ENCODE assay signal across 2 cellular contexts in the genomic region with DNA sequence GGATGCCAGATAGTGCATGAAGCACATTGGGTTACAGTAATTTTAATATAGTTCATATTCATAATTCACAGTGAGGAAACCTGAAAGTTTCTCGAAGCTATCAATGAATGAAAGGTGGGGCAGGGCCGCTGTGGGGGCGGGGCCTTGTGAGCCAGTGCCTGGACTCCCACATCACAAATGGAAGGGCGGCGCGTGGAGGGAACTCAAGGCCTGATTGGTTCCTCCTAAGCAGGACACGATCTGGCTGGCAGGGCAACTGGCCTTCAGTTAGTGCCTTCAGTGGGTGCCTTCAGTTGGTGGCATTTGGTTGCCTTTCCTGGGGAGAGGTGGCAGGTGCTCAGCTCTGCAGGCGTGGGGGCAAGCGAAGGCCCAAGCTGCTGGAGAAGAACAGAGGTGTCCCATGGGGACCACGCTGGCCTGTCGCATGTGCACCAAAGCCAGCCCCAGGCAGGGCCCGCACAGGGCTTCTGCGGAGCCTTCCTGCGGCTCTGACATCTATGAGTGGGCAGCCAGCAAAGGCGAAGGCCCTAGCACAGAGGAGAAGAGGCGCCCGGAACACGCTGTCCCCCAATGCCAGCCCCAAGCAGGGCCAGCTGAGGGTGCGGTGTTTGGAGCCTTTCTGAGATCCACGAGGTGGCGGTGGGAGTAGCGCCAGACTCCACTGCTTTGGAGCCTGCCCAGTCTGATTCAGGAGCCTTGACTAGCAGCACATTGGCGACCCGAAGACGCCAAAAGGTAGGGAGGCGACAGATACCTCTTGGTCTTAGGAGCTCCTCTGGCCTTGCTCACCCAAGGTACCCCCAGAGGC.
TF ChIP-seq lines count a peak whose summit lies in the region.

No MANE protein-coding gene starts in this region.

TF ChIP-seq in GM12891, 5 proteins besides CTCF, POLR2A, EP300 and RAD21 (continued from another document):
- TF ChIP-seq TAF1 (IDR thresholded peaks at IDR 0.05; ENCODE audit: low read depth, low read length) = no peak
- TF ChIP-seq POLR2AphosphoS5 (IDR thresholded peaks at IDR 0.05; ENCODE audit: low read depth, low read length) = no peak
- no peak for TF ChIP-seq SPI1 (IDR thresholded peaks at IDR 0.05; ENCODE audit: low read depth, low read length)

TF ChIP-seq in H1, 55 proteins besides CTCF, POLR2A, EP300 and RAD21 (continued from another document):
- TF ChIP-seq NANOG (IDR thresholded peaks at IDR 0.05; ENCODE audit: insufficient read depth, low read depth, low read length, poor library complexity, severe bottlenecking) (no peak), BACH1 (IDR thresholded peaks at IDR 0.05; ENCODE audit: low read length) (no peak), POLR2AphosphoS5 (IDR thresholded peaks at IDR 0.05; ENCODE audit: low read depth, low read length) (no peak)
